Comparison of ENCODE assay signal across 13 cellular contexts in genomic region chr6:79073888-79074287, GRCh38. TPM values are rescaled to one million over a fixed set of nuclear protein-coding genes. Genes with fewer than 3 reads are reported as not detected.
DNase-seq lines count a peak whose midpoint lies in the region; ATAC-seq and TF ChIP-seq lines count a peak whose summit lies in the region.
"Had no signal": no experiment of that assay in that cellular context is flagged by ENCODE, and none has a peak within 500 bp of the region (broad histone marks: within the 10 kb centered on the region; RNA-seq: fewer than 3 reads in every experiment).

No MANE protein-coding gene starts in this region.

- H3K4me1 ChIP-seq in breast epithelium (peaks cover 0 to 5% of the 10 kb centered on the region in 2 donors), iPS-18a (ENCODE audit: control insufficient read depth, low read depth, low read length) (peaks cover 25% of the 10 kb centered on the region)

- no peak for TF ChIP-seq POLR2A in breast epithelium (IDR thresholded peaks at IDR 0.05)

- no peak for ATAC-seq in activated T-helper 17 cell treated with anti-CD3 and anti-CD28 coated beads, Interleukin-2, amount 50 U/mL, for 72 hours (replicated peaks)
- ATAC-seq in stimulated activated effector memory CD8-positive, alpha-beta T cell treated with anti-CD3 and anti-CD28 coated beads, Interleukin-12 subunit alpha, Interleukin-12 subunit beta, amount 100 ng/mL, for 72 hours = no peak
- ATAC-seq in HG02852 (IDR thresholded peaks at IDR 0.05; ENCODE audit: unreplicated experiment) (no peak), GM21360 (IDR thresholded peaks at IDR 0.05; ENCODE audit: unreplicated experiment) (no peak)

- H3K36me3 ChIP-seq in breast epithelium = no peaks in the 10 kb centered on the region
- H3K36me3 ChIP-seq in iPS-18a (ENCODE audit: control insufficient read depth, low read depth, low read length) = peaks cover 21% of the 10 kb centered on the region

- H3K27ac ChIP-seq in breast epithelium = peak overlapping the region in 1 of 2 donors; percentile 53
- H3K27ac ChIP-seq in iPS-18a (ENCODE audit: low read length) = peak overlapping the region; percentile 43
- H3K27ac ChIP-seq: HL-60, parathyroid adenoma, WERI-Rb-1 had no signal

- peaks cover 6% of the 10 kb centered on the region for H3K4me1 Mint-ChIP-seq in MCF 10A (ENCODE audit: insufficient read depth, unreplicated experiment)
- H3K4me1 Mint-ChIP-seq in activated T-helper 17 cell treated with anti-CD3 and anti-CD28 coated beads, Interleukin-2, amount 50 U/mL, for 72 hours = peaks cover 14% of the 10 kb centered on the region
- peaks cover 31% of the 10 kb centered on the region for H3K4me1 Mint-ChIP-seq in stimulated activated effector memory CD8-positive, alpha-beta T cell treated with anti-CD3 and anti-CD28 coated beads, Interleukin-12 subunit alpha, Interleukin-12 subunit beta, amount 100 ng/mL, for 72 hours

- TF ChIP-seq CTCF in MCF 10A (IDR thresholded peaks at IDR 0.05; ENCODE audit: unreplicated experiment) = no peak
- no peak for TF ChIP-seq CTCF in breast epithelium (IDR thresholded peaks at IDR 0.05)

- POLR2A ChIA-PET in MCF 10A (lab: Yijun Ruan, JAX) = interaction anchor here (0.9 to 3.6 kb wide), 6 partner anchors 8 to 470 kb away, joined by 3 to 12 read pairs (median 5); partner anchors contain the start of gene LCA5

- H3K4me3 Mint-ChIP-seq in MCF 10A (ENCODE audit: unreplicated experiment) = peak overlapping the region; percentile 79
- peak overlapping the region; percentile 90 for H3K4me3 Mint-ChIP-seq in activated T-helper 17 cell treated with anti-CD3 and anti-CD28 coated beads, Interleukin-2, amount 50 U/mL, for 72 hours
- H3K4me3 Mint-ChIP-seq in stimulated activated effector memory CD8-positive, alpha-beta T cell treated with anti-CD3 and anti-CD28 coated beads, Interleukin-12 subunit alpha, Interleukin-12 subunit beta, amount 100 ng/mL, for 72 hours = peak overlapping the region; percentile 89

- H3K27ac Mint-ChIP-seq in MCF 10A (ENCODE audit: low read depth, unreplicated experiment) = peak overlapping the region; percentile 98
- peak overlapping the region; percentile 62 for H3K27ac Mint-ChIP-seq in activated T-helper 17 cell treated with anti-CD3 and anti-CD28 coated beads, Interleukin-2, amount 50 U/mL, for 72 hours
- peak overlapping the region; percentile 61 for H3K27ac Mint-ChIP-seq in stimulated activated effector memory CD8-positive, alpha-beta T cell treated with anti-CD3 and anti-CD28 coated beads, Interleukin-12 subunit alpha, Interleukin-12 subunit beta, amount 100 ng/mL, for 72 hours

- H3K27me3 Mint-ChIP-seq in MCF 10A (ENCODE audit: insufficient read depth, unreplicated experiment) = no peaks in the 10 kb centered on the region
- H3K27me3 Mint-ChIP-seq in activated T-helper 17 cell treated with anti-CD3 and anti-CD28 coated beads, Interleukin-2, amount 50 U/mL, for 72 hours = no peaks in the 10 kb centered on the region

- no peak overlapping the region for H3K9ac ChIP-seq in iPS-18a (ENCODE audit: low read length)
- H3K9ac ChIP-seq: parathyroid adenoma had no signal

- peaks cover 26% of the 10 kb centered on the region for H3K36me3 Mint-ChIP-seq in MCF 10A (ENCODE audit: insufficient read depth, unreplicated experiment)
- H3K36me3 Mint-ChIP-seq in activated T-helper 17 cell treated with anti-CD3 and anti-CD28 coated beads, Interleukin-2, amount 50 U/mL, for 72 hours (ENCODE audit: low read depth) = peaks cover 65% of the 10 kb centered on the region
- peaks cover 71% of the 10 kb centered on the region for H3K36me3 Mint-ChIP-seq in stimulated activated effector memory CD8-positive, alpha-beta T cell treated with anti-CD3 and anti-CD28 coated beads, Interleukin-12 subunit alpha, Interleukin-12 subunit beta, amount 100 ng/mL, for 72 hours

- BruUV-seq in MCF 10A (replicated peaks; lab: Mats Ljungman, UMichigan) = no TSS peak

- H3K27me3 ChIP-seq in breast epithelium = no peaks in the 10 kb centered on the region
- no peaks in the 10 kb centered on the region for H3K27me3 ChIP-seq in iPS-18a (ENCODE audit: control insufficient read depth, insufficient read depth, low read length)

- no peaks in the 10 kb centered on the region for H3K9me3 Mint-ChIP-seq in MCF 10A (ENCODE audit: unreplicated experiment)
- no peaks in the 10 kb centered on the region for H3K9me3 Mint-ChIP-seq in activated T-helper 17 cell treated with anti-CD3 and anti-CD28 coated beads, Interleukin-2, amount 50 U/mL, for 72 hours
- H3K9me3 Mint-ChIP-seq in stimulated activated effector memory CD8-positive, alpha-beta T cell treated with anti-CD3 and anti-CD28 coated beads, Interleukin-12 subunit alpha, Interleukin-12 subunit beta, amount 100 ng/mL, for 72 hours = no peaks in the 10 kb centered on the region

- intact Hi-C loops in MCF 10A (cut with micrococcal nuclease) (loop anchor here (10.0 kb wide), 1 partner anchor 1471 kb away; no protein-coding TSS in a partner anchor), breast epithelium (cut with DNase I; ENCODE audit: low total_unique reads) (no loop called here)

- H3K9me3 ChIP-seq in breast epithelium (no peaks in the 10 kb centered on the region), iPS-18a (ENCODE audit: control insufficient read depth, low read depth, low read length) (no peaks in the 10 kb centered on the region)
- H3K9me3 ChIP-seq: HAP-1 had no signal

- CTCF ChIA-PET in MCF 10A (lab: Yijun Ruan, JAX) = no interaction called here

- DNase-seq in MCF 10A (ENCODE audit: unreplicated experiment) (no peak), breast epithelium (ENCODE audit: low spot score in 2 of 2) (no peak), nucleus accumbens (lab: John Stamatoyannopoulos, UW) (no peak)
- no peak for DNase-seq in stimulated activated effector memory CD8-positive, alpha-beta T cell treated with anti-CD3 and anti-CD28 coated beads, Interleukin-12 subunit alpha, Interleukin-12 subunit beta, amount 100 ng/mL, for 72 hours (ENCODE audit: low spot score in 2 of 2)
- DNase-seq: mammary epithelial cell, WERI-Rb-1 had no signal

- no peak overlapping the region for H3K4me3 ChIP-seq in breast epithelium
- H3K4me3 ChIP-seq in iPS-18a (ENCODE audit: low read length) = peak overlapping the region; percentile 25
- H3K4me3 ChIP-seq: HAP-1 had no signal

RNA-seq across cellular contexts. Expression of gene PHIP, which starts 4.2 kb away (rescaled TPM):
- total RNA-seq in MCF 10A (2022) = 25.3 and 26.5 TPM in 2 replicates
- total RNA-seq in breast epithelium = 10 to 100 TPM; 31.7 to 73.6 (median 44.9) TPM
- total RNA-seq in activated T-helper 17 cell treated with anti-CD3 and anti-CD28 coated beads, Interleukin-2, amount 50 U/mL, for 72 hours = 10 to 100 TPM; 28.7 to 31.3 TPM
